Comparison of ENCODE assay signal across 27 cellular contexts in genomic region chr13:70816853-70817252, GRCh38.
"Had no signal": no experiment of that assay in that cellular context is flagged by ENCODE, and none has a peak within 500 bp of the region (broad histone marks: within the 10 kb centered on the region; RNA-seq: fewer than 3 reads in every experiment).

No MANE protein-coding gene starts in this region.

- H3K36me3 ChIP-seq: breast epithelium, esophagus squamous epithelium, gastrocnemius medialis, right atrium auricular region, thoracic aorta had no signal

- H3K4me3 ChIP-seq: breast epithelium, esophagus squamous epithelium, gastrocnemius medialis, right atrium auricular region, thoracic aorta had no signal

- H3K27me3 ChIP-seq: breast epithelium, esophagus squamous epithelium, gastrocnemius medialis, right atrium auricular region had no signal

- DNase-seq: activated CD4-positive, alpha-beta T cell treated with anti-CD3 and anti-CD28 coated beads for 1 hour; activated CD4-positive, alpha-beta T cell treated with anti-CD3 and anti-CD28 coated beads, Interleukin-2, amount 10 ng/mL, durations not matched to agents 7 days and 5 days; activated CD8-positive, alpha-beta T cell treated with anti-CD3 and anti-CD28 coated beads for 36 hours; activated naive CD8-positive, alpha-beta T cell treated with anti-CD3 and anti-CD28 coated beads, Interleukin-2, amount 50 U/mL, for 24 hours; activated T-cell treated with anti-CD3 and anti-CD28 coated beads, Interleukin-2, amount 50 U/mL, for 48 hours; aorta; central memory CD4-positive, alpha-beta T cell; dermis blood vessel endothelial cell; effector CD4-positive, alpha-beta T cell; esophagus squamous epithelium; gastrocnemius medialis; glutamatergic neuron; left cardiac atrium; mammary epithelial cell; midbrain; naive thymus-derived CD4-positive, alpha-beta T cell; nucleus accumbens; stimulated activated CD4-positive, alpha-beta T cell treated with anti-CD3 and anti-CD28 coated beads, Interleukin-4, amount 100 ng/mL, for 1 hour; stimulated activated naive CD8-positive, alpha-beta T cell treated with anti-CD3 and anti-CD28 coated beads, Interleukin-15, Interleukin-2, amounts not matched to agents 100 U/mL and 50 U/mL, for 24 hours; T-helper 17 cell; T1000; trophoblast cell had no signal

- H3K4me1 ChIP-seq: breast epithelium, esophagus squamous epithelium, gastrocnemius medialis, right atrium auricular region had no signal

- H3K27ac ChIP-seq: breast epithelium, epithelial cell of prostate, esophagus squamous epithelium, gastrocnemius medialis, right atrium auricular region, thoracic aorta had no signal

- H3K9me3 ChIP-seq: breast epithelium, esophagus squamous epithelium, gastrocnemius medialis, right atrium auricular region, thoracic aorta had no signal

- ATAC-seq: activated CD8-positive, alpha-beta T cell treated with anti-CD3 and anti-CD28 coated beads for 36 hours; activated naive CD8-positive, alpha-beta T cell treated with anti-CD3 and anti-CD28 coated beads, Interleukin-2, amount 50 U/mL, for 24 hours; gastrocnemius medialis; left cardiac atrium; naive thymus-derived CD4-positive, alpha-beta T cell; stimulated activated naive CD8-positive, alpha-beta T cell treated with anti-CD3 and anti-CD28 coated beads, Interleukin-15, Interleukin-2, amounts not matched to agents 100 U/mL and 50 U/mL, for 24 hours; T-helper 17 cell; WTC11 had no signal
